Comparison of ENCODE assay signal across 9 cellular contexts in genomic region chr18:36179562-36180334, GRCh38. TPM values are rescaled to one million over a fixed set of nuclear protein-coding genes. Genes with fewer than 3 reads are reported as not detected.
DNase-seq lines count a peak whose midpoint lies in the region; ATAC-seq, FAIRE-seq and TF ChIP-seq lines count a peak whose summit lies in the region.
"Had no signal": no experiment of that assay in that cellular context is flagged by ENCODE, and none has a peak within 500 bp of the region (broad histone marks: within the 10 kb centered on the region; RNA-seq: fewer than 3 reads in every experiment).

No MANE protein-coding gene starts in this region.

- 0 out of 2 replicates have a peak, but pooled peaks have one; percentile 22 for TF ChIP-seq POLR2A in GM12878 (IDR thresholded peaks at IDR 0.05; ENCODE audit: low read depth, low read length)
- TF ChIP-seq POLR2A in upper lobe of left lung (IDR thresholded peaks at IDR 0.05), result no peak

- SMC1A ChIA-PET in GM12878 (lab: Charles Lee; ENCODE audit: uncharacterized antibody, unreplicated experiment), result interaction anchor here (0.7 to 1.7 kb wide), 3 partner anchors 103 to 647 kb away, joined by 3 to 6 read pairs (median 3); no protein-coding TSS in a partner anchor

- peaks cover 9% of the 10 kb centered on the region for H3K4me1 Mint-ChIP-seq in activated T-cell treated with anti-CD3 and anti-CD28 coated beads, Interleukin-2, amount 50 U/mL, for 72 hours (ENCODE audit: low read depth)

- no peaks in the 10 kb centered on the region for H3K9me3 ChIP-seq in GM12878 (replicated peaks; ENCODE audit: control insufficient read depth, insufficient read depth, low read length)
- no peaks in the 10 kb centered on the region for H3K9me3 ChIP-seq in liver (ENCODE audit: control insufficient read depth in 4 of 4, low read length in 3 of 4)
- no peaks in the 10 kb centered on the region for H3K9me3 ChIP-seq in upper lobe of left lung
- H3K9me3 ChIP-seq: BLaER1 treated with 17β-estradiol and CSF1 and Interleukin-3, amounts not matched to agents 10 nM and 100 nM had no signal

- TF ChIP-seq CTCF in GM12878 (IDR thresholded peaks at IDR 0.05 in 2 of 3, conservative IDR thresholded peaks at IDR 0.05 in 1 of 3; ENCODE audit: control insufficient read depth in 2 of 3, extremely low read depth in 1 of 3, insufficient read depth in 1 of 3, low read depth in 3 of 3, low read length in 3 of 3), result no peak
- TF ChIP-seq CTCF in liver (IDR thresholded peaks at IDR 0.05; ENCODE audit: low read depth, low read length, missing input control), result no peak
- no peak for TF ChIP-seq CTCF in upper lobe of left lung (IDR thresholded peaks at IDR 0.05)

- no peak overlapping the region for H3K9ac ChIP-seq in GM12878 (ENCODE audit: control insufficient read depth, insufficient read depth, low read length)
- no peak overlapping the region for H3K9ac ChIP-seq in liver (ENCODE audit: low read depth in 1 of 2, low read length in 2 of 2)
- H3K9ac ChIP-seq: BLaER1 treated with 17β-estradiol and CSF1 and Interleukin-3, amounts not matched to agents 10 nM and 100 nM had no signal

- BruUV-seq in GM12878 (replicated peaks; lab: Mats Ljungman, UMichigan), result no TSS peak

- no peak overlapping the region for H2AFZ ChIP-seq in GM12878 (ENCODE audit: control insufficient read depth, low read depth, low read length)

- no peaks in the 10 kb centered on the region for H4K20me1 ChIP-seq in GM12878 (ENCODE audit: control insufficient read depth, insufficient read depth)

- no peak for DNase-seq in activated T-cell treated with anti-CD3 and anti-CD28 coated beads, Interleukin-2, amount 50 U/mL, for 72 hours
- no peak for DNase-seq in activated T-cell treated with anti-CD3 and anti-CD28 coated beads, Interleukin-2, amount 50 U/mL, for 48 hours
- DNase-seq in GM12878 (ENCODE audit: low read depth, low spot score) (no peak), upper lobe of left lung (peak in 1 of 2 donors; percentile 72), COR-L47 (lab: John Stamatoyannopoulos, UW) (no peak), NCI-H510A (lab: John Stamatoyannopoulos, UW) (no peak), DMS153 (lab: John Stamatoyannopoulos, UW) (no peak)

- no peaks in the 10 kb centered on the region for H3K9me3 Mint-ChIP-seq in activated T-cell treated with anti-CD3 and anti-CD28 coated beads, Interleukin-2, amount 50 U/mL, for 72 hours

- CTCF ChIA-PET in GM12878 (lab: Yijun Ruan, JAX), result no interaction called here

- no peaks in the 10 kb centered on the region for H3K79me2 ChIP-seq in GM12878 (ENCODE audit: control insufficient read depth, insufficient read depth, low read length)

- H3K27me3 ChIP-seq in GM12878 (replicated peaks in 1 of 2; ENCODE audit: control insufficient read depth in 2 of 2, insufficient read depth in 2 of 2, low read length in 1 of 2) (no peaks in the 10 kb centered on the region), liver (ENCODE audit: control insufficient read depth in 4 of 4, insufficient read depth in 4 of 4, low read length in 3 of 4) (no peaks in the 10 kb centered on the region), upper lobe of left lung (no peaks in the 10 kb centered on the region)
- H3K27me3 ChIP-seq: BLaER1 treated with 17β-estradiol and CSF1 and Interleukin-3, amounts not matched to agents 10 nM and 100 nM had no signal

- TF ChIP-seq EP300 in GM12878 (IDR thresholded peaks at IDR 0.05; ENCODE audit: borderline replicate concordance in 1 of 2, control insufficient read depth in 1 of 2, low read depth in 2 of 2, low read length in 2 of 2) (no peak), upper lobe of left lung (IDR thresholded peaks at IDR 0.05) (no peak)

- FAIRE-seq in GM12878 (lab: Jason Lieb, UNC), result no peak

- H3K4me3 ChIP-seq in GM12878 (no peak overlapping the region), liver (ENCODE audit: low read depth in 1 of 3, low read length in 3 of 3) (no peak overlapping the region), upper lobe of left lung (no peak overlapping the region)
- H3K4me3 ChIP-seq: BLaER1 treated with 17β-estradiol and CSF1 and Interleukin-3, amounts not matched to agents 10 nM and 100 nM had no signal

- intact Hi-C loops in GM12878 (cut with micrococcal nuclease; ENCODE audit: unreplicated experiment), result no loop called here

- RAD21 ChIA-PET in GM12878 (lab: Charles Lee; ENCODE audit: unreplicated experiment), result no interaction called here

- H3K4me3 Mint-ChIP-seq in activated T-cell treated with anti-CD3 and anti-CD28 coated beads, Interleukin-2, amount 50 U/mL, for 72 hours, result no peak overlapping the region

- H3K36me3 ChIP-seq in GM12878 (ENCODE audit: control insufficient read depth in 2 of 2, insufficient read depth in 2 of 2, low read length in 1 of 2), result peaks cover 5 to 21% of the 10 kb centered on the region in 2 experiments; a peak in 3 of 4 replicates
- peaks cover 2 to 4% (median 4%) of the 10 kb centered on the region in 4 donors for H3K36me3 ChIP-seq in liver (ENCODE audit: control insufficient read depth in 4 of 4, insufficient read depth in 3 of 4, low read depth in 1 of 4, low read length in 3 of 4)
- H3K36me3 ChIP-seq in upper lobe of left lung, result peaks cover 3 to 27% (median 17%) of the 10 kb centered on the region in 4 donors

- in situ Hi-C loops in GM12878 (cut with MboI), result no loop called here

- H3K4me2 ChIP-seq in GM12878 (ENCODE audit: control insufficient read depth, insufficient read depth), result no peak overlapping the region

- WGBS in GM12878 (ENCODE audit: insufficient coverage, insufficient replicate concordance, low lambda C conversion rate, missing lambda C conversion rate), result 67% methylated on average over 7 of the region's 7 CpGs
- WGBS in liver, result 52% methylated on average over 7 of the region's 7 CpGs
- WGBS in upper lobe of left lung, 2 donors, result 16 to 21% methylated on average over 7 of the region's 7 CpGs

- H3K36me3 Mint-ChIP-seq in activated T-cell treated with anti-CD3 and anti-CD28 coated beads, Interleukin-2, amount 50 U/mL, for 72 hours (ENCODE audit: insufficient read depth in 2 of 2), result peaks cover 4 to 18% of the 10 kb centered on the region in 2 donors

- POLR2A ChIA-PET in GM12878 (lab: Charles Lee), result no interaction called here

- peaks cover 8% of the 10 kb centered on the region for H3K4me1 ChIP-seq in GM12878 (ENCODE audit: control insufficient read depth, insufficient read depth, low read length)
- peaks cover 2 to 31% (median 13%) of the 10 kb centered on the region in 4 donors for H3K4me1 ChIP-seq in liver (ENCODE audit: control insufficient read depth in 4 of 4, insufficient read depth in 4 of 4, low read length in 3 of 4)
- peaks cover 3 to 13% (median 8%) of the 10 kb centered on the region in 4 donors for H3K4me1 ChIP-seq in upper lobe of left lung

- peak overlapping the region; percentile 51 for H3K27ac Mint-ChIP-seq in activated T-cell treated with anti-CD3 and anti-CD28 coated beads, Interleukin-2, amount 50 U/mL, for 72 hours

- no peak for ATAC-seq in activated T-cell treated with anti-CD3 and anti-CD28 coated beads, Interleukin-2, amount 50 U/mL, for 72 hours (replicated peaks in 1 of 2)
- ATAC-seq in GM12878 (peak; percentile 42), upper lobe of left lung (ENCODE audit: low FRiP score in 2 of 2) (peak; percentile 26 to 69)

- H3K27me3 Mint-ChIP-seq in activated T-cell treated with anti-CD3 and anti-CD28 coated beads, Interleukin-2, amount 50 U/mL, for 72 hours (ENCODE audit: low read depth), result peaks cover under 1% of the 10 kb centered on the region

- TF ChIP-seq RAD21 in GM12878 (IDR thresholded peaks at IDR 0.05; ENCODE audit: insufficient read depth, low read depth, low read length) (no peak), liver (IDR thresholded peaks at IDR 0.05) (no peak)

- no peak overlapping the region for H3K27ac ChIP-seq in GM12878 (ENCODE audit: control insufficient read depth, insufficient read depth)
- peak overlapping the region; percentile 25 to 28 for H3K27ac ChIP-seq in liver (ENCODE audit: low read depth in 1 of 2, low read length in 2 of 2)
- H3K27ac ChIP-seq in upper lobe of left lung, result peak overlapping the region in 2 of 4 donors; percentile 5 to 26

RNA-seq across cellular contexts. Expression of gene MOCOS, which starts 7.5 kb away (rescaled TPM):
- 1 to 10 TPM in 1 of 2 donors, under 1 TPM in 1; 0.22 to 1.2 TPM for total RNA-seq in activated T-cell treated with anti-CD3 and anti-CD28 coated beads, Interleukin-2, amount 50 U/mL, for 72 hours
- 0.19 TPM in 1 of 2 replicates, not detected in the other for total RNA-seq in GM12878 (2013; cell fraction: nucleolus; rRNA removed)
- 0.34 and 0.49 TPM in 2 replicates for total RNA-seq in GM12878 (2014; rRNA removed)
- 0.31 and 0.41 TPM in 2 replicates for total RNA-seq in GM12878 (2014; rRNA removed; fragmentation: Illumina TruSeq; extraction: Trizol)
- total RNA-seq in GM12878 (2021), result 0.35 and 0.38 TPM in 2 replicates
- polyA plus RNA-seq in GM12878 (2011; ENCODE audit: low read depth), result 0.04 TPM
- polyA plus RNA-seq in GM12878 (2011; rRNA removed), result 0.56 and 1.1 TPM in 2 replicates
- 0.28 and 0.30 TPM in 2 replicates for polyA plus RNA-seq in GM12878 (2011; cell fraction: cytosol; rRNA removed)
- polyA plus RNA-seq in GM12878 (2011; cell fraction: nucleus; rRNA removed), result 0.25 and 0.29 TPM in 2 replicates
- polyA plus RNA-seq in GM12878 (2012), result 0.04 and 0.13 TPM in 2 replicates
- 0.21 and 0.24 TPM in 2 replicates for polyA plus RNA-seq in GM12878 (2014; fragmentation: Illumina TruSeq; extraction: Trizol)
- under 1 TPM; 0.16 to 0.26 TPM for polyA plus RNA-seq in GM12878 (2014; fragmentation: Nextera tagmentation; extraction: Ambion mirVana)
- 0.46 and 0.58 TPM in 2 replicates for polyA plus RNA-seq in GM12878 (2014; rRNA removed)
- under 1 TPM; 0.25 to 0.47 TPM for polyA plus RNA-seq in GM12878 (2016; fragmentation: Nextera tagmentation; extraction: Ambion mirVana)
- 0.15 and 0.52 TPM in 2 replicates for polyA minus RNA-seq in GM12878 (2011; rRNA and poly(A)+ RNA removed)
- polyA minus RNA-seq in GM12878 (2011; cell fraction: cytosol; rRNA and poly(A)+ RNA removed), result 0.40 and 0.73 TPM in 2 replicates
- polyA minus RNA-seq in GM12878 (2011; cell fraction: nucleus; rRNA and poly(A)+ RNA removed), result 0.24 and 0.38 TPM in 2 replicates
- 10 to 100 TPM in 1 of 2 donors, 1 to 10 TPM in 1; 1.9 to 27.0 TPM for total RNA-seq in liver
- polyA plus RNA-seq in liver, result 10 to 100 TPM; 13.0 to 20.9 TPM
- total RNA-seq in upper lobe of left lung, result 1 to 10 TPM; 1.9 to 4.7 (median 3.8) TPM

RNA-seq across cellular contexts. Expression of gene ELP2, which starts 50.0 kb away (rescaled TPM):
- total RNA-seq in activated T-cell treated with anti-CD3 and anti-CD28 coated beads, Interleukin-2, amount 50 U/mL, for 72 hours, result 100 to 1,000 TPM; 107 TPM
- 502 and 522 TPM in 2 replicates for total RNA-seq in GM12878 (2013; cell fraction: nucleolus; rRNA removed)
- total RNA-seq in GM12878 (2014; rRNA removed) (117 and 145 TPM in 2 replicates), GM12878 (2014; rRNA removed; fragmentation: Illumina TruSeq; extraction: Trizol) (58.9 and 59.8 TPM in 2 replicates), GM12878 (2021) (88.8 and 92.8 TPM in 2 replicates), liver (10 to 100 TPM; 51.7 to 78.1 TPM), upper lobe of left lung (10 to 100 TPM; 33.1 to 91.5 (median 58.3) TPM)
- polyA plus RNA-seq in GM12878 (2011; ENCODE audit: low read depth), result 85.1 TPM
- polyA plus RNA-seq in GM12878 (2011; rRNA removed) (134 and 180 TPM in 2 replicates), GM12878 (2014; fragmentation: Illumina TruSeq; extraction: Trizol) (56.9 and 73.2 TPM in 2 replicates), GM12878 (2014; fragmentation: Nextera tagmentation; extraction: Ambion mirVana) (10 to 100 TPM; 90.6 to 90.7 TPM), GM12878 (2014; rRNA removed) (58.4 and 65.5 TPM in 2 replicates), GM12878 (2016; fragmentation: Nextera tagmentation; extraction: Ambion mirVana) (10 to 100 TPM; 76.9 to 86.4 TPM), liver (10 to 100 TPM; 27.3 to 50.0 TPM)
- polyA plus RNA-seq in GM12878 (2011; cell fraction: cytosol; rRNA removed), result 57.9 and 70.0 TPM in 2 replicates
- polyA plus RNA-seq in GM12878 (2011; cell fraction: nucleus; rRNA removed), result 110 and 124 TPM in 2 replicates
- 98.3 and 108 TPM in 2 replicates for polyA plus RNA-seq in GM12878 (2012)
- polyA minus RNA-seq in GM12878 (2011; rRNA and poly(A)+ RNA removed), result 139 and 161 TPM in 2 replicates
- 40.2 and 47.3 TPM in 2 replicates for polyA minus RNA-seq in GM12878 (2011; cell fraction: cytosol; rRNA and poly(A)+ RNA removed)
- polyA minus RNA-seq in GM12878 (2011; cell fraction: nucleus; rRNA and poly(A)+ RNA removed), result 111 and 131 TPM in 2 replicates

RNA-seq across cellular contexts. Expression of gene SLC39A6, which starts 50.6 kb away (rescaled TPM):
- 10 to 100 TPM; 25.4 to 27.5 TPM for total RNA-seq in activated T-cell treated with anti-CD3 and anti-CD28 coated beads, Interleukin-2, amount 50 U/mL, for 72 hours
- total RNA-seq in GM12878 (2013; cell fraction: nucleolus; rRNA removed), result 49.7 and 61.2 TPM in 2 replicates
- 53.3 and 58.1 TPM in 2 replicates for total RNA-seq in GM12878 (2014; rRNA removed)
- total RNA-seq in GM12878 (2014; rRNA removed; fragmentation: Illumina TruSeq; extraction: Trizol), result 54.8 and 54.9 TPM in 2 replicates
- 31.5 and 31.8 TPM in 2 replicates for total RNA-seq in GM12878 (2021)
- polyA plus RNA-seq in GM12878 (2011; ENCODE audit: low read depth), result 22.7 TPM
- polyA plus RNA-seq in GM12878 (2011; rRNA removed), result 65.1 and 65.9 TPM in 2 replicates
- 37.4 and 45.2 TPM in 2 replicates for polyA plus RNA-seq in GM12878 (2011; cell fraction: cytosol; rRNA removed)
- 27.5 and 31.7 TPM in 2 replicates for polyA plus RNA-seq in GM12878 (2011; cell fraction: nucleus; rRNA removed)
- polyA plus RNA-seq in GM12878 (2012), result 20.1 and 22.9 TPM in 2 replicates
- 51.5 and 60.6 TPM in 2 replicates for polyA plus RNA-seq in GM12878 (2014; fragmentation: Illumina TruSeq; extraction: Trizol)
- polyA plus RNA-seq in GM12878 (2014; fragmentation: Nextera tagmentation; extraction: Ambion mirVana), result 10 to 100 TPM; 12.4 to 19.5 TPM
- 27.7 and 34.1 TPM in 2 replicates for polyA plus RNA-seq in GM12878 (2014; rRNA removed)
- 10 to 100 TPM; 38.7 to 43.9 TPM for polyA plus RNA-seq in GM12878 (2016; fragmentation: Nextera tagmentation; extraction: Ambion mirVana)
- 66.1 and 89.0 TPM in 2 replicates for polyA minus RNA-seq in GM12878 (2011; rRNA and poly(A)+ RNA removed)
- polyA minus RNA-seq in GM12878 (2011; cell fraction: cytosol; rRNA and poly(A)+ RNA removed), result 13.1 and 16.2 TPM in 2 replicates
- 10.6 and 15.5 TPM in 2 replicates for polyA minus RNA-seq in GM12878 (2011; cell fraction: nucleus; rRNA and poly(A)+ RNA removed)
- 10 to 100 TPM; 10.3 to 16.6 TPM for total RNA-seq in liver
- polyA plus RNA-seq in liver, result 1 to 10 TPM; 4.6 to 6.3 TPM
- total RNA-seq in upper lobe of left lung, result 10 to 100 TPM in 5 of 6 donors, 1 to 10 TPM in 1; 10.0 to 39.6 (median 22.7) TPM

Comparison
In these comparisons a context has a peak if more than half of its experiments do, and no peak if none do; other contexts are left out.
1. ATAC-seq: peak in GM12878 (single experiment) and upper lobe of left lung (2 of 2); none in activated T-cell treated with anti-CD3 and anti-CD28 coated beads, Interleukin-2, amount 50 U/mL, for 72 hours (0 of 2).